ENCODE assay signal across 20 cellular contexts in genomic region chr12:51011960-51012359, GRCh38. TPM values are rescaled to one million over a fixed set of nuclear protein-coding genes. Genes with fewer than 3 reads are reported as not detected.
A peak's percentile ranks its signal among the peaks of the same experiment; 100 is the strongest.
DNase-seq lines count a peak whose midpoint lies in the region; ATAC-seq lines count a peak whose summit lies in the region.
"Had no signal": no experiment of that assay in that cellular context is flagged by ENCODE, and none has a peak within 500 bp of the region (broad histone marks: within the 10 kb centered on the region; RNA-seq: fewer than 3 reads in every experiment).

No MANE protein-coding gene starts in this region.

- POLR2A ChIA-PET in naive thymus-derived CD8-positive, alpha-beta T cell (lab: Charles Lee): interaction anchor here (0.7 to 1.4 kb wide), 3 partner anchors 9 to 248 kb away, joined by 3 read pairs; partner anchors contain the start of gene SLC11A2

- peak overlapping the region in 6 of 10 donors; percentile 22 to 80 (median 51) for H3K27ac Mint-ChIP-seq in naive thymus-derived CD8-positive, alpha-beta T cell
- no peak overlapping the region for H3K27ac Mint-ChIP-seq in stimulated activated memory B cell treated with anti-CD40 and anti-IgM and Interleukin-4, amounts not matched to agents 10 μg/mL and 1 μg/mL and 100 μg/mL, for 72 hours
- H3K27ac Mint-ChIP-seq in T-helper 2 cell treated with Interferon-gamma antibody and Interleukin-4, amounts not matched to agents 5 μg/mL and 100 μg/mL, for 36 hours: no peak overlapping the region
- H3K27ac Mint-ChIP-seq: stimulated activated effector memory CD8-positive, alpha-beta T cell treated with anti-CD3 and anti-CD28 coated beads, Interleukin-12 subunit alpha, Interleukin-12 subunit beta, amount 100 ng/mL, for 72 hours had no signal

- H3K9me3 Mint-ChIP-seq in naive thymus-derived CD8-positive, alpha-beta T cell: no peaks in the 10 kb centered on the region
- H3K9me3 Mint-ChIP-seq in stimulated activated memory B cell treated with anti-CD40 and anti-IgM and Interleukin-4, amounts not matched to agents 10 μg/mL and 1 μg/mL and 100 μg/mL, for 72 hours: no peaks in the 10 kb centered on the region
- H3K9me3 Mint-ChIP-seq in T-helper 2 cell treated with Interferon-gamma antibody and Interleukin-4, amounts not matched to agents 5 μg/mL and 100 μg/mL, for 36 hours: no peaks in the 10 kb centered on the region
- H3K9me3 Mint-ChIP-seq: activated naive CD4-positive, alpha-beta T cell treated with anti-CD3 and anti-CD28 coated beads, Interleukin-2, amount 50 U/mL, for 72 hours; stimulated activated effector memory CD8-positive, alpha-beta T cell treated with anti-CD3 and anti-CD28 coated beads, Interleukin-12 subunit alpha, Interleukin-12 subunit beta, amount 100 ng/mL, for 72 hours had no signal

- peaks cover 6% of the 10 kb centered on the region for H3K36me3 ChIP-seq in MG63

- no peaks in the 10 kb centered on the region for H3K27me3 ChIP-seq in MG63
- H3K27me3 ChIP-seq: heart left ventricle, right lobe of liver had no signal

- no peak overlapping the region for H3K4me3 ChIP-seq in MG63
- H3K4me3 ChIP-seq: heart left ventricle, right lobe of liver had no signal

- no peaks in the 10 kb centered on the region for H3K9me3 ChIP-seq in MG63
- H3K9me3 ChIP-seq: heart left ventricle, right lobe of liver had no signal

- H3K4me3 Mint-ChIP-seq in naive thymus-derived CD8-positive, alpha-beta T cell: no peak overlapping the region
- no peak overlapping the region for H3K4me3 Mint-ChIP-seq in stimulated activated memory B cell treated with anti-CD40 and anti-IgM and Interleukin-4, amounts not matched to agents 10 μg/mL and 1 μg/mL and 100 μg/mL, for 72 hours
- H3K4me3 Mint-ChIP-seq in T-helper 2 cell treated with Interferon-gamma antibody and Interleukin-4, amounts not matched to agents 5 μg/mL and 100 μg/mL, for 36 hours: no peak overlapping the region
- H3K4me3 Mint-ChIP-seq: stimulated activated effector memory CD8-positive, alpha-beta T cell treated with anti-CD3 and anti-CD28 coated beads, Interleukin-12 subunit alpha, Interleukin-12 subunit beta, amount 100 ng/mL, for 72 hours had no signal

- DNase-seq in AG20443 (ENCODE audit: low spot score) (peak; percentile 43), MG63 (peak; percentile 6), ecto neural progenitor cell (ENCODE audit: low spot score) (peak; percentile 81)
- no peak for DNase-seq in naive thymus-derived CD8-positive, alpha-beta T cell
- no peak for DNase-seq in central memory CD4-positive, alpha-beta T cell
- DNase-seq in T-helper 2 cell treated with Interferon-gamma antibody and Interleukin-4, amounts not matched to agents 5 μg/mL and 100 μg/mL, for 36 hours (ENCODE audit: low spot score): no peak
- no peak for DNase-seq in stimulated activated CD4-positive, alpha-beta T cell treated with anti-CD3 and anti-CD28 coated beads, Interleukin-15, amount 100 ng/mL, for 24 hours
- DNase-seq: activated CD4-positive, CD25-positive, alpha-beta regulatory T cell; activated CD8-positive, alpha-beta memory T cell treated with anti-CD3 and anti-CD28 coated beads, Interleukin-2, amount 50 U/mL, for 4 hours; heart left ventricle; NCI-H1092 treated with DMSO at 0.1 percent for 48 hours; NCI-H226; right lobe of liver had no signal

- H3K36me3 Mint-ChIP-seq in naive thymus-derived CD8-positive, alpha-beta T cell: peaks cover 0 to 15% (median 0%) of the 10 kb centered on the region in 3 donors
- peaks cover 6% of the 10 kb centered on the region for H3K36me3 Mint-ChIP-seq in stimulated activated memory B cell treated with anti-CD40 and anti-IgM and Interleukin-4, amounts not matched to agents 10 μg/mL and 1 μg/mL and 100 μg/mL, for 72 hours
- peaks cover 11% of the 10 kb centered on the region for H3K36me3 Mint-ChIP-seq in T-helper 2 cell treated with Interferon-gamma antibody and Interleukin-4, amounts not matched to agents 5 μg/mL and 100 μg/mL, for 36 hours (ENCODE audit: low read depth)

- H3K27me3 Mint-ChIP-seq in naive thymus-derived CD8-positive, alpha-beta T cell: no peaks in the 10 kb centered on the region
- H3K27me3 Mint-ChIP-seq in stimulated activated memory B cell treated with anti-CD40 and anti-IgM and Interleukin-4, amounts not matched to agents 10 μg/mL and 1 μg/mL and 100 μg/mL, for 72 hours: no peaks in the 10 kb centered on the region
- no peaks in the 10 kb centered on the region for H3K27me3 Mint-ChIP-seq in T-helper 2 cell treated with Interferon-gamma antibody and Interleukin-4, amounts not matched to agents 5 μg/mL and 100 μg/mL, for 36 hours (ENCODE audit: low read depth)

- peaks cover 12 to 55% (median 36%) of the 10 kb centered on the region in 4 donors for H3K4me1 Mint-ChIP-seq in naive thymus-derived CD8-positive, alpha-beta T cell
- peaks cover 6% of the 10 kb centered on the region for H3K4me1 Mint-ChIP-seq in stimulated activated memory B cell treated with anti-CD40 and anti-IgM and Interleukin-4, amounts not matched to agents 10 μg/mL and 1 μg/mL and 100 μg/mL, for 72 hours
- H3K4me1 Mint-ChIP-seq in T-helper 2 cell treated with Interferon-gamma antibody and Interleukin-4, amounts not matched to agents 5 μg/mL and 100 μg/mL, for 36 hours (ENCODE audit: low read depth): peaks cover 20% of the 10 kb centered on the region

- ATAC-seq in naive thymus-derived CD8-positive, alpha-beta T cell: no peak
- ATAC-seq in stimulated activated memory B cell treated with anti-CD40 and anti-IgM and Interleukin-4, amounts not matched to agents 10 μg/mL and 1 μg/mL and 100 μg/mL, for 72 hours: no peak
- ATAC-seq: activated naive CD4-positive, alpha-beta T cell treated with anti-CD3 and anti-CD28 coated beads, Interleukin-2, amount 50 U/mL, for 72 hours; HepG2; right lobe of liver; stimulated activated effector memory CD8-positive, alpha-beta T cell treated with anti-CD3 and anti-CD28 coated beads, Interleukin-12 subunit alpha, Interleukin-12 subunit beta, amount 100 ng/mL, for 72 hours had no signal

RNA-seq across cellular contexts. Expression of gene SLC11A2, which starts 14.2 kb away (rescaled TPM):
- 12.0 and 74.1 TPM in 2 replicates for total RNA-seq in MG63 (2014; rRNA removed; shearing (Covaris generic); ENCODE audit: low replicate concordance)
- 10 to 100 TPM; 66.0 to 70.2 TPM for total RNA-seq in naive thymus-derived CD8-positive, alpha-beta T cell
- 10 to 100 TPM in 1 of 3 donors, 1 to 10 TPM in 2; 6.9 to 17.2 (median 9.0) TPM for polyA plus RNA-seq in naive thymus-derived CD8-positive, alpha-beta T cell

RNA-seq across cellular contexts. Expression of gene LETMD1, which starts 36.2 kb away (rescaled TPM):
- total RNA-seq in MG63 (2014; rRNA removed; shearing (Covaris generic); ENCODE audit: low replicate concordance): 27.5 and 28.8 TPM in 2 replicates
- total RNA-seq in naive thymus-derived CD8-positive, alpha-beta T cell: 10 to 100 TPM; 88.4 to 91.2 TPM
- polyA plus RNA-seq in naive thymus-derived CD8-positive, alpha-beta T cell: 10 to 100 TPM; 30.1 to 36.3 (median 30.9) TPM

RNA-seq across cellular contexts. Expression of gene HIGD1C, which starts 59.6 kb away (rescaled TPM):
- total RNA-seq in MG63 (2014; rRNA removed; shearing (Covaris generic); ENCODE audit: low replicate concordance): not detected in 2 replicates
- total RNA-seq in naive thymus-derived CD8-positive, alpha-beta T cell: not detected
- not detected for polyA plus RNA-seq in naive thymus-derived CD8-positive, alpha-beta T cell
- total RNA-seq: activated naive CD4-positive, alpha-beta T cell treated with anti-CD3 and anti-CD28 coated beads, Interleukin-2, amount 50 U/mL, for 72 hours; H1; heart left ventricle; HepG2; kidney epithelial cell; right lobe of liver had no signal
- polyA plus RNA-seq: H1, heart left ventricle, HepG2, neural cell had no signal

Comparison
In these comparisons a context has a peak if more than half of its experiments do, and no peak if none do; other contexts are left out.
1. DNase-seq: peak in AG20443 (single experiment), MG63 (single experiment) and ecto neural progenitor cell (single experiment); none in naive thymus-derived CD8-positive, alpha-beta T cell (0 of 10), central memory CD4-positive, alpha-beta T cell (single experiment), T-helper 2 cell treated with Interferon-gamma antibody and Interleukin-4, amounts not matched to agents 5 μg/mL and 100 μg/mL, for 36 hours (single experiment) and stimulated activated CD4-positive, alpha-beta T cell treated with anti-CD3 and anti-CD28 coated beads, Interleukin-15, amount 100 ng/mL, for 24 hours (single experiment).
2. H3K27ac Mint-ChIP-seq: peak in naive thymus-derived CD8-positive, alpha-beta T cell (6 of 10); none in stimulated activated memory B cell treated with anti-CD40 and anti-IgM and Interleukin-4, amounts not matched to agents 10 μg/mL and 1 μg/mL and 100 μg/mL, for 72 hours (single experiment) and T-helper 2 cell treated with Interferon-gamma antibody and Interleukin-4, amounts not matched to agents 5 μg/mL and 100 μg/mL, for 36 hours (single experiment).